9 cellular contexts compared by ENCODE assay signal in genomic region chr1:150567341-150567716, GRCh38. TPM values are rescaled to one million over a fixed set of nuclear protein-coding genes. Genes with fewer than 3 reads are reported as not detected.
A peak's percentile ranks its signal among the peaks of the same experiment; 100 is the strongest.
DNase-seq lines count a peak whose midpoint lies in the region; ATAC-seq and TF ChIP-seq lines count a peak whose summit lies in the region.
"Had no signal": no experiment of that assay in that cellular context is flagged by ENCODE, and none has a peak within 500 bp of the region (broad histone marks: within the 10 kb centered on the region; RNA-seq: fewer than 3 reads in every experiment).

No MANE protein-coding gene starts in this region.

- H3K27ac ChIP-seq in psoas muscle: peak overlapping the region; percentile 100

- intact Hi-C loops in psoas muscle (cut with DNase I): loop anchor here in 1 of 2 donors (5.0 to 10.0 kb wide), 2 partner anchors 127 to 405 kb away; partner anchors contain the start of genes CERS2 and GOLPH3L

- H3K36me3 Mint-ChIP-seq in activated CD8-positive, alpha-beta memory T cell treated with anti-CD3 and anti-CD28 coated beads, Interleukin-2, amount 10 ng/mL, durations not matched to agents 7 days and 5 days: peaks cover 21% of the 10 kb centered on the region

- no peaks in the 10 kb centered on the region for H3K27me3 ChIP-seq in psoas muscle (ENCODE audit: insufficient read depth in 3 of 3, low read length in 2 of 3)

- H3K9me3 Mint-ChIP-seq in activated CD8-positive, alpha-beta memory T cell treated with anti-CD3 and anti-CD28 coated beads, Interleukin-2, amount 10 ng/mL, durations not matched to agents 7 days and 5 days (ENCODE audit: low read depth): no peaks in the 10 kb centered on the region

- H3K36me3 ChIP-seq in psoas muscle (ENCODE audit: insufficient read depth in 1 of 2, low read depth in 1 of 2): peaks cover 0 to 12% of the 10 kb centered on the region in 2 donors

- peaks cover 80% of the 10 kb centered on the region for H3K4me1 ChIP-seq in psoas muscle

- H3K27ac Mint-ChIP-seq in activated CD8-positive, alpha-beta memory T cell treated with anti-CD3 and anti-CD28 coated beads, Interleukin-2, amount 10 ng/mL, durations not matched to agents 7 days and 5 days: peak overlapping the region; percentile 98

- H3K4me1 Mint-ChIP-seq in activated CD8-positive, alpha-beta memory T cell treated with anti-CD3 and anti-CD28 coated beads, Interleukin-2, amount 10 ng/mL, durations not matched to agents 7 days and 5 days: peaks cover 90% of the 10 kb centered on the region

- peak overlapping the region; percentile 73 for H3K4me3 Mint-ChIP-seq in activated CD8-positive, alpha-beta memory T cell treated with anti-CD3 and anti-CD28 coated beads, Interleukin-2, amount 10 ng/mL, durations not matched to agents 7 days and 5 days

- ATAC-seq in GM18867 (IDR thresholded peaks at IDR 0.05; ENCODE audit: unreplicated experiment) (peak; percentile 27), HG03460 (IDR thresholded peaks at IDR 0.05; ENCODE audit: unreplicated experiment) (peak; percentile 31), psoas muscle (no peak), HG02623 (IDR thresholded peaks at IDR 0.05; ENCODE audit: unreplicated experiment) (no peak)
- peak; percentile 45 for ATAC-seq in activated CD8-positive, alpha-beta memory T cell treated with anti-CD3 and anti-CD28 coated beads, Interleukin-2, amount 10 ng/mL, durations not matched to agents 7 days and 5 days

- CTCF ChIA-PET in activated CD8-positive, alpha-beta memory T cell treated with anti-CD3 and anti-CD28 coated beads, Interleukin-2, amount 10 ng/mL, durations not matched to agents 7 days and 5 days (lab: Charles Lee): interaction anchor here (0.5 to 15.0 kb wide), 7 partner anchors 4 to 481 kb away, joined by 3 to 297 read pairs (median 3); partner anchors contain the start of genes ANXA9 and MCL1

- no peak for TF ChIP-seq CTCF in psoas muscle (IDR thresholded peaks at IDR 0.05)

- no peaks in the 10 kb centered on the region for H3K27me3 Mint-ChIP-seq in activated CD8-positive, alpha-beta memory T cell treated with anti-CD3 and anti-CD28 coated beads, Interleukin-2, amount 10 ng/mL, durations not matched to agents 7 days and 5 days

- peak overlapping the region; percentile 45 for H3K4me3 ChIP-seq in psoas muscle
- H3K4me3 ChIP-seq: SK-N-MC had no signal

- DNase-seq in activated CD8-positive, alpha-beta memory T cell treated with anti-CD3 and anti-CD28 coated beads, Interleukin-2, amount 10 ng/mL, durations not matched to agents 7 days and 5 days: peak; percentile 88
- DNase-seq in fibroblast of peridontal ligament (ENCODE audit: extremely low read depth) (peak; percentile 59), psoas muscle (peak in 1 of 2 donors; percentile 58), inferior parietal cortex (ENCODE audit: extremely low spot score) (no peak), glomerular visceral epithelial cell (ENCODE audit: extremely low spot score) (no peak)

- H3K9me3 ChIP-seq in psoas muscle: no peaks in the 10 kb centered on the region

- WGBS in psoas muscle, 3 donors: 11 to 21% (median 11%) methylated on average over 3 of the region's 3 CpGs

RNA-seq across cellular contexts. Expression of gene MCL1, which starts 12.1 kb away (rescaled TPM):
- total RNA-seq in activated CD8-positive, alpha-beta memory T cell treated with anti-CD3 and anti-CD28 coated beads, Interleukin-2, amount 10 ng/mL, durations not matched to agents 7 days and 5 days: 100 to 1,000 TPM; 373 to 408 TPM
- total RNA-seq in psoas muscle: 100 to 1,000 TPM; 101 to 192 (median 129) TPM
- 100 to 1,000 TPM in 2 of 3 donors, 10 to 100 TPM in 1; 97.2 to 179 (median 108) TPM for polyA plus RNA-seq in psoas muscle

RNA-seq across cellular contexts. Expression of gene ADAMTSL4, which starts 18.1 kb away (rescaled TPM):
- total RNA-seq in activated CD8-positive, alpha-beta memory T cell treated with anti-CD3 and anti-CD28 coated beads, Interleukin-2, amount 10 ng/mL, durations not matched to agents 7 days and 5 days: under 1 TPM; 0.18 to 0.35 TPM
- total RNA-seq in psoas muscle: 100 to 1,000 TPM in 1 of 4 donors, 10 to 100 TPM in 3; 17.1 to 109 (median 31.6) TPM
- 10 to 100 TPM in 2 of 3 donors, 1 to 10 TPM in 1; 7.4 to 32.6 (median 20.4) TPM for polyA plus RNA-seq in psoas muscle

RNA-seq across cellular contexts. Expression of gene FALEC, which starts 51.8 kb away (rescaled TPM):
- total RNA-seq in activated CD8-positive, alpha-beta memory T cell treated with anti-CD3 and anti-CD28 coated beads, Interleukin-2, amount 10 ng/mL, durations not matched to agents 7 days and 5 days: under 1 TPM in 1 of 2 experiments, not detected in 1; 0.59 TPM
- total RNA-seq in psoas muscle: not detected
- 1 to 10 TPM in 1 of 3 donors, under 1 TPM in 2; 0.38 to 1.2 (median 0.39) TPM for polyA plus RNA-seq in psoas muscle

RNA-seq across cellular contexts. Expression of gene ECM1, which starts 59.4 kb away (rescaled TPM):
- total RNA-seq in activated CD8-positive, alpha-beta memory T cell treated with anti-CD3 and anti-CD28 coated beads, Interleukin-2, amount 10 ng/mL, durations not matched to agents 7 days and 5 days: 1 to 10 TPM; 1.0 to 1.3 TPM
- total RNA-seq in psoas muscle: 1 to 10 TPM; 2.9 to 4.6 (median 4.1) TPM
- 1 to 10 TPM; 1.8 to 8.5 (median 2.7) TPM for polyA plus RNA-seq in psoas muscle

Comparison
In these comparisons a context has a peak if more than half of its experiments do, and no peak if none do; other contexts are left out.
1. ATAC-seq: peak in GM18867 (single experiment), HG03460 (single experiment) and activated CD8-positive, alpha-beta memory T cell treated with anti-CD3 and anti-CD28 coated beads, Interleukin-2, amount 10 ng/mL, durations not matched to agents 7 days and 5 days (single experiment); none in psoas muscle (0 of 4) and HG02623 (single experiment).
2. DNase-seq: peak in activated CD8-positive, alpha-beta memory T cell treated with anti-CD3 and anti-CD28 coated beads, Interleukin-2, amount 10 ng/mL, durations not matched to agents 7 days and 5 days (single experiment) and fibroblast of peridontal ligament (single experiment); none in inferior parietal cortex (single experiment) and glomerular visceral epithelial cell (single experiment).
3. RNA of gene ADAMTSL4, which starts 18.1 kb away (total RNA-seq): 17.1 to 109 TPM in psoas muscle; 0.18 to 0.35 TPM in activated CD8-positive, alpha-beta memory T cell treated with anti-CD3 and anti-CD28 coated beads, Interleukin-2, amount 10 ng/mL, durations not matched to agents 7 days and 5 days; every median in the first group is over 10 times any median in the second.